In genomic region chr13:36248700-36249099, GRCh38 we compare ENCODE assay signal across 11 cellular contexts. TPM values are rescaled to one million over a fixed set of nuclear protein-coding genes. Genes with fewer than 3 reads are reported as not detected.
"Had no signal": no experiment of that assay in that cellular context is flagged by ENCODE, and none has a peak within 500 bp of the region (broad histone marks: within the 10 kb centered on the region; RNA-seq: fewer than 3 reads in every experiment).

No MANE protein-coding gene starts in this region.

- H2AFZ ChIP-seq: GM23248, GM23338 had no signal

- H3K9me3 ChIP-seq: HAP-1 had no signal

- H3K9ac ChIP-seq: GM23248 had no signal

- H3K4me1 Mint-ChIP-seq: GM23338 had no signal

- ATAC-seq: GM23338, HCT116 had no signal

- H3K27ac ChIP-seq: GM23248 had no signal

- DNase-seq: GM23248, GOT3, H7, H9, HCEC 1CT, HFFc6 had no signal

- H3K4me3 Mint-ChIP-seq: GM23338, H9, HFFc6 had no signal

- H3K4me3 ChIP-seq: GM23248, GM23338, HAP-1 had no signal

- H3K4me1 ChIP-seq: HAP-1 had no signal

- H3K27ac Mint-ChIP-seq: GM23338, H9, HFFc6 had no signal

- FAIRE-seq: H1, H54 had no signal

- H3K4me2 ChIP-seq: GM23338 had no signal

RNA-seq across cellular contexts. Expression of gene SOHLH2, which starts 34.3 kb away (rescaled TPM):
- total RNA-seq: GM23248 had no signal
- polyA plus RNA-seq: GM23248 had no signal
